23 cellular contexts compared by ENCODE assay signal in genomic region chrX:117978402-117978801, GRCh38.
DNase-seq lines count a peak whose midpoint lies in the region; ATAC-seq, FAIRE-seq and TF ChIP-seq lines count a peak whose summit lies in the region.
"Had no signal": no experiment of that assay in that cellular context is flagged by ENCODE, and none has a peak within 500 bp of the region (broad histone marks: within the 10 kb centered on the region; RNA-seq: fewer than 3 reads in every experiment).

No MANE protein-coding gene starts in this region.

- no peak overlapping the region for H2AK5ac ChIP-seq in H1 (ENCODE audit: low read depth, low read length)

- H3K9me3 ChIP-seq in astrocyte (ENCODE audit: insufficient read depth, low read depth, low read length) (no peaks in the 10 kb centered on the region), H1 (ENCODE audit: insufficient read depth in 2 of 2, low read depth in 1 of 2, low read length in 1 of 2) (no peaks in the 10 kb centered on the region), transverse colon (no peaks in the 10 kb centered on the region)
- H3K9me3 ChIP-seq: A549; BLaER1 treated with 17β-estradiol and CSF1 and Interleukin-3, amounts not matched to agents 10 nM and 100 nM; Caco-2 had no signal

- H4K91ac ChIP-seq in H1 (replicated peaks; ENCODE audit: insufficient read length, low read length), result no peak overlapping the region

- H3K4me3 ChIP-seq in astrocyte (ENCODE audit: insufficient read depth, low read depth, low read length) (no peak overlapping the region), H1 (ENCODE audit: extremely low read depth in 1 of 4, insufficient read depth in 2 of 4, low read depth in 3 of 4, low read length in 4 of 4) (no peak overlapping the region), transverse colon (no peak overlapping the region)
- H3K4me3 ChIP-seq: A549; BLaER1 treated with 17β-estradiol and CSF1 and Interleukin-3, amounts not matched to agents 10 nM and 100 nM had no signal

- H3K27ac ChIP-seq in astrocyte (ENCODE audit: low read depth, low read length), result no peak overlapping the region
- H3K27ac ChIP-seq in H1 (ENCODE audit: low read depth, low read length), result no peak overlapping the region
- H3K27ac ChIP-seq in transverse colon, result peak overlapping the region in 3 of 4 donors; percentile 14 to 29 (median 24)
- H3K27ac ChIP-seq: 22Rv1; A549; BLaER1 treated with 17β-estradiol and CSF1 and Interleukin-3, amounts not matched to agents 10 nM and 100 nM; C4-2B had no signal

- H2AFZ ChIP-seq in astrocyte (ENCODE audit: low read depth, low read length) (no peak overlapping the region), H1 (ENCODE audit: low read length) (no peak overlapping the region)

- H3K36me3 ChIP-seq in astrocyte (ENCODE audit: insufficient read depth, low read length), result no peaks in the 10 kb centered on the region
- H3K36me3 ChIP-seq in H1 (ENCODE audit: control insufficient read depth in 2 of 4, insufficient read depth in 4 of 4, low read length in 3 of 4), result no peaks in the 10 kb centered on the region
- no peaks in the 10 kb centered on the region for H3K36me3 ChIP-seq in transverse colon
- H3K36me3 ChIP-seq: BLaER1 treated with 17β-estradiol and CSF1 and Interleukin-3, amounts not matched to agents 10 nM and 100 nM had no signal

- H3K4me1 ChIP-seq in astrocyte (ENCODE audit: insufficient read depth, low read length) (no peaks in the 10 kb centered on the region), H1 (replicated peaks in 1 of 4; ENCODE audit: control insufficient read depth in 3 of 4, insufficient read depth in 4 of 4, low read length in 3 of 4) (no peaks in the 10 kb centered on the region; a peak in 1 of 7 replicates), transverse colon (peaks cover 0 to 4% (median 0%) of the 10 kb centered on the region in 4 donors)
- H3K4me1 ChIP-seq: A549; BLaER1 treated with 17β-estradiol and CSF1 and Interleukin-3, amounts not matched to agents 10 nM and 100 nM; Caco-2 had no signal

- H3K14ac ChIP-seq in H1 (ENCODE audit: insufficient read length), result no peak overlapping the region

- peak; percentile 84 for FAIRE-seq in astrocyte (lab: Jason Lieb, UNC)
- FAIRE-seq in H1 (lab: Jason Lieb, UNC), result peak; percentile 24
- FAIRE-seq: D721Med, G401.6, GM12892, GM18507 had no signal

- in situ Hi-C loops in transverse colon (cut with MboI; ENCODE audit: low pct_ligation_motif_present in 1 of 4, low pct_unique_long_range_greater_than_20kb in 1 of 4, low sequenced_read_pairs in 3 of 4), result loop anchor here in 1 of 4 donors (25.0 kb wide), 1 partner anchor 259 kb away; no protein-coding TSS in a partner anchor

- no peak overlapping the region for H2BK12ac ChIP-seq in H1 (ENCODE audit: low read depth, low read length)

- no peak overlapping the region for H3K4ac ChIP-seq in H1 (replicated peaks; ENCODE audit: insufficient read length, low read depth, low read length)

- no peaks in the 10 kb centered on the region for H3K27me3 Mint-ChIP-seq in astrocyte (ENCODE audit: low read depth, unreplicated experiment)
- H3K27me3 Mint-ChIP-seq: B cell; CD4-positive, alpha-beta T cell had no signal

- CTCF ChIA-PET in H1 (lab: Charles Lee; ENCODE audit: partially characterized antibody), result no interaction called here

- H4K20me1 ChIP-seq in astrocyte (ENCODE audit: insufficient read depth, low read length) (no peaks in the 10 kb centered on the region), H1 (replicated peaks in 1 of 2; ENCODE audit: control insufficient read depth in 1 of 2, insufficient read depth in 2 of 2, low read length in 2 of 2) (no peaks in the 10 kb centered on the region)
- H4K20me1 ChIP-seq: BLaER1 treated with 17β-estradiol and CSF1 and Interleukin-3, amounts not matched to agents 10 nM and 100 nM had no signal

- no peak overlapping the region for H3K18ac ChIP-seq in H1 (ENCODE audit: extremely low read depth, low read length)

- H4K8ac ChIP-seq in H1 (ENCODE audit: extremely low read depth, insufficient read depth, low read length), result no peak overlapping the region

- H3K4me2 ChIP-seq in astrocyte (ENCODE audit: low read length) (no peak overlapping the region), H1 (ENCODE audit: insufficient read depth in 1 of 2, low read depth in 2 of 2, low read length in 2 of 2) (no peak overlapping the region)
- H3K4me2 ChIP-seq: A549; BLaER1 treated with 17β-estradiol and CSF1 and Interleukin-3, amounts not matched to agents 10 nM and 100 nM had no signal

- no peaks in the 10 kb centered on the region for H3K79me1 ChIP-seq in H1 (ENCODE audit: low read depth, low read length)

- H3K56ac ChIP-seq in H1 (replicated peaks; ENCODE audit: insufficient read length, low read depth, low read length), result no peak overlapping the region

- H2BK120ac ChIP-seq in H1 (replicated peaks; ENCODE audit: low read depth, low read length), result no peak overlapping the region

- no peak overlapping the region for H3K23ac ChIP-seq in H1 (ENCODE audit: insufficient read length)

- H3K9ac ChIP-seq in astrocyte (ENCODE audit: low read length) (no peak overlapping the region), H1 (replicated peaks in 1 of 4; ENCODE audit: extremely low read depth in 1 of 4, low read depth in 3 of 4, low read length in 3 of 4) (no peak overlapping the region)
- H3K9ac ChIP-seq: BLaER1 treated with 17β-estradiol and CSF1 and Interleukin-3, amounts not matched to agents 10 nM and 100 nM had no signal

- H2BK20ac ChIP-seq in H1 (ENCODE audit: low read length), result no peak overlapping the region

- no peak overlapping the region for H2BK5ac ChIP-seq in H1 (ENCODE audit: low read depth, low read length)

- H3K4me3 Mint-ChIP-seq in astrocyte (ENCODE audit: unreplicated experiment), result no peak overlapping the region
- H3K4me3 Mint-ChIP-seq: B cell; CD4-positive, alpha-beta T cell; CD8-positive, alpha-beta T cell had no signal

- H3K27me3 ChIP-seq in astrocyte (ENCODE audit: insufficient read depth, low read length) (no peaks in the 10 kb centered on the region), H1 (replicated peaks in 1 of 4; ENCODE audit: control insufficient read depth in 3 of 4, extremely low read depth in 1 of 4, insufficient read depth in 3 of 4, low read length in 3 of 4) (no peaks in the 10 kb centered on the region), transverse colon (no peaks in the 10 kb centered on the region)

- H3K23me2 ChIP-seq in H1 (ENCODE audit: low read depth, low read length), result no peaks in the 10 kb centered on the region

- TF ChIP-seq CTCF in astrocyte (IDR thresholded peaks at IDR 0.05; ENCODE audit: insufficient read depth, low read depth, low read length) (no peak), H1 (IDR thresholded peaks at IDR 0.05; ENCODE audit: control extremely low read depth in 1 of 3, insufficient read depth in 1 of 3, low read depth in 1 of 3, low read length in 3 of 3) (no peak), transverse colon (IDR thresholded peaks at IDR 0.05) (no peak)

- peak; percentile 63 for ATAC-seq in left colon
- ATAC-seq: A549; CD8-positive, alpha-beta T cell had no signal

- WGBS in H1 (ENCODE audit: extremely low coverage in 1 of 2, insufficient coverage in 1 of 2, insufficient read length in 1 of 2, insufficient replicate concordance in 2 of 2, low coverage in 1 of 2, low lambda C conversion rate in 2 of 2, missing lambda C conversion rate in 1 of 2), 2 experiments, result 100% methylated on average over 1 of the region's 1 CpG; no CpG with 5 or more reads in 1 of the 2 experiments
- 58% methylated on average over 1 of the region's 1 CpG; no CpG with 5 or more reads in 1 of the 2 donors for WGBS in transverse colon (ENCODE audit: low coverage in 1 of 2), 2 donors

- intact Hi-C loops in left colon (cut with DNase I, micrococcal nuclease) (no loop called here), transverse colon (cut with DNase I; ENCODE audit: low total_unique reads) (no loop called here)

- H2BK15ac ChIP-seq in H1 (ENCODE audit: low read length), result no peak overlapping the region

- no peaks in the 10 kb centered on the region for H3K4me1 Mint-ChIP-seq in astrocyte (ENCODE audit: low read depth, unreplicated experiment)
- H3K4me1 Mint-ChIP-seq: B cell had no signal

- no peak overlapping the region for H3K27ac Mint-ChIP-seq in astrocyte (ENCODE audit: unreplicated experiment)
- H3K27ac Mint-ChIP-seq: B cell; CD4-positive, alpha-beta T cell; CD8-positive, alpha-beta T cell had no signal

- no peak overlapping the region for H4K5ac ChIP-seq in H1 (ENCODE audit: insufficient read length, low read depth, low read length)

- TF ChIP-seq EP300 in H1 (IDR thresholded peaks at IDR 0.05; ENCODE audit: borderline replicate concordance in 1 of 2, low read depth in 2 of 2, low read length in 2 of 2), result no peak
- TF ChIP-seq EP300 in transverse colon (IDR thresholded peaks at IDR 0.05; ENCODE audit: low read depth), result no peak

- no peaks in the 10 kb centered on the region for H3K36me3 Mint-ChIP-seq in astrocyte (ENCODE audit: low read depth, unreplicated experiment)
- H3K36me3 Mint-ChIP-seq: CD8-positive, alpha-beta T cell had no signal

- TF ChIP-seq POLR2A in H1 (IDR thresholded peaks at IDR 0.05; ENCODE audit: control extremely low read depth in 1 of 2, low read depth in 2 of 2, low read length in 2 of 2), result no peak
- TF ChIP-seq POLR2A in transverse colon (IDR thresholded peaks at IDR 0.05), result no peak

- no peaks in the 10 kb centered on the region for H3K79me2 ChIP-seq in astrocyte (ENCODE audit: insufficient read depth, low read length)
- H3K79me2 ChIP-seq in H1 (ENCODE audit: control insufficient read depth in 1 of 2, insufficient read depth in 2 of 2, low read length in 2 of 2), result no peaks in the 10 kb centered on the region

- no peak for TF ChIP-seq RAD21 in H1 (IDR thresholded peaks at IDR 0.05 in 1 of 2, conservative IDR thresholded peaks at IDR 0.05 in 1 of 2; ENCODE audit: low read depth in 2 of 2, low read length in 2 of 2)

- no peaks in the 10 kb centered on the region for H3K9me3 Mint-ChIP-seq in astrocyte (ENCODE audit: unreplicated experiment)
- H3K9me3 Mint-ChIP-seq: CD4-positive, alpha-beta T cell; CD8-positive, alpha-beta T cell had no signal

- POLR2A ChIA-PET in H1 (lab: Charles Lee; ENCODE audit: partially characterized antibody), result no interaction called here

- no peak for DNase-seq in astrocyte (ENCODE audit: low read depth)
- no peak for DNase-seq in H1 (ENCODE audit: low read depth in 1 of 2, low spot score in 2 of 2)
- DNase-seq in left colon, result no peak
- DNase-seq in transverse colon, result no peak
- DNase-seq in stimulated activated CD4-positive, alpha-beta T cell treated with anti-CD3 and anti-CD28 coated beads, Interleukin-2, amount 100 ng/mL, for 48 hours, result no peak
- no peak for DNase-seq in SK-N-DZ (ENCODE audit: low spot score)
- DNase-seq in OCI-M2 (lab: John Stamatoyannopoulos, UW; ENCODE audit: unreplicated experiment), result no peak
- DNase-seq: AML-193; Caco-2; Calu3; CD4-positive, alpha-beta T cell; CD8-positive, alpha-beta T cell; DMS79 treated with DMSO at 0.1 percent for 48 hours; GF-D8 had no signal

TF ChIP-seq in H1, 55 proteins besides CTCF, POLR2A, EP300 and RAD21 (continues in another document):
- no peak for TF ChIP-seq SP2 (IDR thresholded peaks at IDR 0.05; ENCODE audit: low read length)
- TF ChIP-seq SIX5 (IDR thresholded peaks at IDR 0.05; ENCODE audit: low read depth, low read length), result no peak
- no peak for TF ChIP-seq ATF3 (IDR thresholded peaks at IDR 0.05; ENCODE audit: insufficient read depth, low read depth, low read length)

Comparison
In these comparisons a context has a peak if more than half of its experiments do, and no peak if none do; other contexts are left out.
1. H3K27ac ChIP-seq: peak in transverse colon (3 of 4); none in astrocyte (single experiment) and H1 (single experiment).